ENCODE assay signal across 16 cellular contexts in genomic region chr17:72346306-72346705, GRCh38.
A peak's percentile ranks its signal among the peaks of the same experiment; 100 is the strongest.
DNase-seq lines count a peak whose midpoint lies in the region; ATAC-seq and TF ChIP-seq lines count a peak whose summit lies in the region.
"Had no signal": no experiment of that assay in that cellular context is flagged by ENCODE, and none has a peak within 500 bp of the region (broad histone marks: within the 10 kb centered on the region; RNA-seq: fewer than 3 reads in every experiment).

No MANE protein-coding gene starts in this region.

- DNase-seq in NCI-H748 (lab: John Stamatoyannopoulos, UW; ENCODE audit: unreplicated experiment) (peak; percentile 19), NCI-H748 treated with DMSO at 0.1 percent for 48 hours (lab: John Stamatoyannopoulos, UW) (no peak), DMS53 treated with DMSO at 0.1 percent for 48 hours (lab: John Stamatoyannopoulos, UW; ENCODE audit: unreplicated experiment) (peak; percentile 3), NCI-H69 (lab: John Stamatoyannopoulos, UW) (peak; percentile 67), left lung (no peak), SW 1271 (lab: John Stamatoyannopoulos, UW) (no peak)
- DNase-seq: ACHN; Calu3; CD4-positive, CD25-positive, alpha-beta regulatory T cell; DMS 273 treated with DMSO at 0.1 percent for 48 hours; GF-D8; HCEC 1CT; HFFc6 had no signal

- intact Hi-C loops in left lung (cut with DNase I): no loop called here

- no peak for ATAC-seq in left lung
- no peak for ATAC-seq in esophagus mucosa
- ATAC-seq: K562 had no signal

- H3K27me3 ChIP-seq in left lung: peaks cover 0 to 37% of the 10 kb centered on the region in 2 donors
- H3K27me3 ChIP-seq: BLaER1 treated with 17β-estradiol and CSF1 and Interleukin-3, amounts not matched to agents 10 nM and 100 nM had no signal

- no peaks in the 10 kb centered on the region for H3K9me3 ChIP-seq in left lung
- H3K9me3 ChIP-seq: BLaER1 treated with 17β-estradiol and CSF1 and Interleukin-3, amounts not matched to agents 10 nM and 100 nM had no signal

- H3K36me3 ChIP-seq in left lung: no peaks in the 10 kb centered on the region
- H3K36me3 ChIP-seq: BLaER1 treated with 17β-estradiol and CSF1 and Interleukin-3, amounts not matched to agents 10 nM and 100 nM had no signal

- TF ChIP-seq CTCF in left lung (IDR thresholded peaks at IDR 0.05): no peak

- no peak overlapping the region for H3K4me3 ChIP-seq in left lung
- H3K4me3 ChIP-seq: BLaER1 treated with 17β-estradiol and CSF1 and Interleukin-3, amounts not matched to agents 10 nM and 100 nM; K562 had no signal

- no peaks in the 10 kb centered on the region for H3K4me1 ChIP-seq in left lung
- H3K4me1 ChIP-seq: BLaER1 treated with 17β-estradiol and CSF1 and Interleukin-3, amounts not matched to agents 10 nM and 100 nM had no signal

- no peak overlapping the region for H3K27ac ChIP-seq in left lung
- H3K27ac ChIP-seq: BLaER1 treated with 17β-estradiol and CSF1 and Interleukin-3, amounts not matched to agents 10 nM and 100 nM had no signal

Comparison
In these comparisons a context has a peak if more than half of its experiments do, and no peak if none do; other contexts are left out.
1. DNase-seq: peak in NCI-H748 (single experiment), DMS53 treated with DMSO at 0.1 percent for 48 hours (single experiment) and NCI-H69 (single experiment); none in NCI-H748 treated with DMSO at 0.1 percent for 48 hours (single experiment), left lung (0 of 2) and SW 1271 (0 of 2).